In genomic region chr1:95287078-95287477, GRCh38 we compare ENCODE assay signal across 13 cellular contexts. TPM values are rescaled to one million over a fixed set of nuclear protein-coding genes. Genes with fewer than 3 reads are reported as not detected.
DNase-seq lines count a peak whose midpoint lies in the region; ATAC-seq, FAIRE-seq and TF ChIP-seq lines count a peak whose summit lies in the region.
"Had no signal": no experiment of that assay in that cellular context is flagged by ENCODE, and none has a peak within 500 bp of the region (broad histone marks: within the 10 kb centered on the region; RNA-seq: fewer than 3 reads in every experiment).

No MANE protein-coding gene starts in this region.

- H3K79me2 ChIP-seq in HepG2 (ENCODE audit: insufficient read depth, low read length) = no peaks in the 10 kb centered on the region

- no peaks in the 10 kb centered on the region for H3K9me3 Mint-ChIP-seq in stimulated activated memory B cell treated with anti-CD40 and anti-IgM and Interleukin-4, amounts not matched to agents 10 μg/mL and 1 μg/mL and 100 μg/mL, for 72 hours
- H3K9me3 Mint-ChIP-seq: activated naive CD8-positive, alpha-beta T cell treated with anti-CD3 and anti-CD28 coated beads for 36 hours; naive B cell had no signal

- in situ Hi-C loops in SK-MEL-5 (cut with HindIII; ENCODE audit: low pct_unique_long_range_greater_than_20kb, low sequenced_read_pairs) = no loop called here
- in situ Hi-C loops in HepG2 (cut with HindIII; ENCODE audit: extremely low pct_ligation_motif_present, low pct_unique_long_range_greater_than_20kb) = no loop called here

- no peak overlapping the region for H3K27ac Mint-ChIP-seq in stimulated activated memory B cell treated with anti-CD40 and anti-IgM and Interleukin-4, amounts not matched to agents 10 μg/mL and 1 μg/mL and 100 μg/mL, for 72 hours
- H3K27ac Mint-ChIP-seq: activated naive CD8-positive, alpha-beta T cell treated with anti-CD3 and anti-CD28 coated beads for 36 hours; naive B cell had no signal

- H3K4me1 Mint-ChIP-seq in stimulated activated memory B cell treated with anti-CD40 and anti-IgM and Interleukin-4, amounts not matched to agents 10 μg/mL and 1 μg/mL and 100 μg/mL, for 72 hours = no peaks in the 10 kb centered on the region
- H3K4me1 Mint-ChIP-seq: activated naive CD8-positive, alpha-beta T cell treated with anti-CD3 and anti-CD28 coated beads for 36 hours; naive B cell had no signal

- BruUV-seq in HepG2 (replicated peaks; lab: Mats Ljungman, UMichigan) = no TSS peak

- H3K4me2 ChIP-seq in HepG2 (ENCODE audit: low read depth, low read length) = no peak overlapping the region

- no peaks in the 10 kb centered on the region; a peak in 1 of 5 replicates for H3K36me3 ChIP-seq in HepG2 (replicated peaks in 1 of 2; ENCODE audit: control insufficient read depth in 1 of 2, insufficient read depth in 2 of 2, low read length in 2 of 2)
- H3K36me3 ChIP-seq: suprapubic skin had no signal

- H3K27me3 Mint-ChIP-seq in stimulated activated memory B cell treated with anti-CD40 and anti-IgM and Interleukin-4, amounts not matched to agents 10 μg/mL and 1 μg/mL and 100 μg/mL, for 72 hours = no peaks in the 10 kb centered on the region
- H3K27me3 Mint-ChIP-seq: activated naive CD8-positive, alpha-beta T cell treated with anti-CD3 and anti-CD28 coated beads for 36 hours had no signal

- no peaks in the 10 kb centered on the region for H3K36me3 Mint-ChIP-seq in stimulated activated memory B cell treated with anti-CD40 and anti-IgM and Interleukin-4, amounts not matched to agents 10 μg/mL and 1 μg/mL and 100 μg/mL, for 72 hours
- H3K36me3 Mint-ChIP-seq: activated naive CD8-positive, alpha-beta T cell treated with anti-CD3 and anti-CD28 coated beads for 36 hours; naive B cell had no signal

- no peaks in the 10 kb centered on the region for H4K20me1 ChIP-seq in HepG2 (ENCODE audit: insufficient read depth, low read length)

- DNase-seq in DMS53 treated with DMSO at 0.1 percent for 48 hours (lab: John Stamatoyannopoulos, UW; ENCODE audit: unreplicated experiment) (peak; percentile 57), LNCaP clone FGC (ENCODE audit: low read depth) (peak; percentile 38), SK-MEL-5 (ENCODE audit: low read depth, low spot score) (peak; percentile 68), HepG2 (ENCODE audit: low spot score) (peak; percentile 13), GM10266 (ENCODE audit: extremely low spot score) (no peak)
- DNase-seq: activated naive CD8-positive, alpha-beta T cell treated with anti-CD3 and anti-CD28 coated beads for 36 hours; KBM-7; naive B cell had no signal

- TF ChIP-seq CTCF in LNCaP clone FGC (IDR thresholded peaks at IDR 0.05; ENCODE audit: control insufficient read depth, extremely low read depth, insufficient read depth) = peak; percentile 58
- peak; percentile 62 for TF ChIP-seq CTCF in HepG2 (CRISPR knock-in tag; IDR thresholded peaks at IDR 0.05)
- TF ChIP-seq CTCF in GM10266 (IDR thresholded peaks at IDR 0.05; ENCODE audit: control insufficient read depth, insufficient read depth, low read depth, missing control alignments) = no peak

- POLR2A ChIA-PET in HepG2 (lab: Yijun Ruan, JAX) = no interaction called here

- no peak for FAIRE-seq in HepG2 (lab: Jason Lieb, UNC)
- FAIRE-seq: GM12891, GM19239 had no signal

- no peak overlapping the region for H3K27ac ChIP-seq in HepG2 (ENCODE audit: extremely low read length, insufficient read depth, low read length)
- H3K27ac ChIP-seq: suprapubic skin had no signal

- TF ChIP-seq RAD21 in HepG2 (CRISPR knock-in tag; IDR thresholded peaks at IDR 0.05) = no peak

- peaks cover 0 to 3% of the 10 kb centered on the region in 2 experiments; a peak in 1 of 5 replicates for H3K27me3 ChIP-seq in HepG2 (ENCODE audit: control insufficient read depth in 1 of 2, insufficient read depth in 2 of 2, low read length in 2 of 2)
- H3K27me3 ChIP-seq: suprapubic skin had no signal

- intact Hi-C loops in HepG2 (cut with micrococcal nuclease; ENCODE audit: unreplicated experiment) = no loop called here

- no peak overlapping the region for H2AFZ ChIP-seq in HepG2 (ENCODE audit: low read length)

- no peak overlapping the region for H3K4me3 ChIP-seq in LNCaP clone FGC (ENCODE audit: low read depth, low read length)
- no peak overlapping the region for H3K4me3 ChIP-seq in HepG2 (replicated peaks in 1 of 3; ENCODE audit: insufficient read depth in 1 of 3, low read depth in 2 of 3, low read length in 3 of 3)
- H3K4me3 ChIP-seq: suprapubic skin had no signal

- no peaks in the 10 kb centered on the region for H3K9me3 ChIP-seq in HepG2 (ENCODE audit: low read length)
- H3K9me3 ChIP-seq: suprapubic skin had no signal

- H3K9ac ChIP-seq in HepG2 (ENCODE audit: insufficient read depth, low read depth, low read length) = no peak overlapping the region

- H3K4me3 Mint-ChIP-seq in stimulated activated memory B cell treated with anti-CD40 and anti-IgM and Interleukin-4, amounts not matched to agents 10 μg/mL and 1 μg/mL and 100 μg/mL, for 72 hours = no peak overlapping the region
- H3K4me3 Mint-ChIP-seq: activated naive CD8-positive, alpha-beta T cell treated with anti-CD3 and anti-CD28 coated beads for 36 hours; naive B cell had no signal

- TF ChIP-seq POLR2A in HepG2 (IDR thresholded peaks at IDR 0.05; ENCODE audit: insufficient read depth in 1 of 2, low read depth in 2 of 2, low read length in 2 of 2) = no peak

- ATAC-seq in HepG2 (peak; percentile 87), GM21825 (IDR thresholded peaks at IDR 0.05; ENCODE audit: unreplicated experiment) (no peak)
- ATAC-seq in stimulated activated memory B cell treated with anti-CD40 and anti-IgM and Interleukin-4, amounts not matched to agents 10 μg/mL and 1 μg/mL and 100 μg/mL, for 72 hours = no peak

- peaks cover 20% of the 10 kb centered on the region for H3K4me1 ChIP-seq in HepG2 (ENCODE audit: insufficient read depth, low read length)
- H3K4me1 ChIP-seq: suprapubic skin had no signal

- TF ChIP-seq EP300 in HepG2 (IDR thresholded peaks at IDR 0.05; ENCODE audit: low read depth in 2 of 2, low read length in 2 of 2) (no peak), HepG2 (CRISPR knock-in tag; IDR thresholded peaks at IDR 0.05; ENCODE audit: borderline replicate concordance) (no peak)

- WGBS in HepG2 (ENCODE audit: low lambda C conversion rate) = 20% methylated on average over 2 of the region's 2 CpGs

- CTCF ChIA-PET in HepG2 (lab: Yijun Ruan, JAX; ENCODE audit: low intra/inter-chr PET ratio, low total read pairs) = no interaction called here

TF ChIP-seq in HepG2, 621 proteins besides CTCF, POLR2A, EP300 and RAD21:
- TF ChIP-seq NCOA2 (CRISPR knock-in tag; IDR thresholded peaks at IDR 0.05) (no peak), STAG1 (CRISPR knock-in tag; IDR thresholded peaks at IDR 0.05) (peak; percentile 63)

RNA-seq across cellular contexts. Expression of gene RWDD3, which starts 53.1 kb away (rescaled TPM):
- 19.9 and 24.8 TPM in 2 replicates for total RNA-seq in SK-MEL-5 (2014; rRNA removed; shearing (Covaris generic))
- polyA plus RNA-seq in SK-MEL-5 (2015; cell fraction: cytosol; rRNA removed) = 17.7 and 19.1 TPM in 2 replicates
- polyA plus RNA-seq in SK-MEL-5 (2015; cell fraction: nucleus; rRNA removed) = 119 TPM in 2 replicates
- 21.2 and 22.7 TPM in 2 replicates for total RNA-seq in HepG2 (2016; rRNA removed; fragmentation: Illumina TruSeq; extraction: Trizol)
- 4.8 and 7.5 TPM in 2 replicates for total RNA-seq in HepG2 (2016; cell fraction: cytosol; rRNA removed; fragmentation: Illumina TruSeq; extraction: Trizol; ENCODE audit: low read depth)
- 20.5 and 25.9 TPM in 2 replicates for total RNA-seq in HepG2 (2016; cell fraction: insoluble cytoplasmic fraction; rRNA removed; fragmentation: Illumina TruSeq; extraction: Trizol)
- total RNA-seq in HepG2 (2016; cell fraction: membrane; rRNA removed; fragmentation: Illumina TruSeq; extraction: Trizol) = 15.8 and 16.6 TPM in 2 replicates
- total RNA-seq in HepG2 (2016; cell fraction: nucleus; rRNA removed; fragmentation: Illumina TruSeq; extraction: Trizol) = 26.9 and 28.8 TPM in 2 replicates
- polyA plus RNA-seq in HepG2 (2011; rRNA removed) = 16.2 and 18.3 TPM in 2 replicates
- polyA plus RNA-seq in HepG2 (2011; cell fraction: cytosol; rRNA removed) = 8.0 and 10.2 TPM in 2 replicates
- polyA plus RNA-seq in HepG2 (2011; cell fraction: nucleus; rRNA removed) = 17.2 and 19.7 TPM in 2 replicates
- polyA plus RNA-seq in HepG2 (2012) = 15.3 and 20.4 TPM in 2 replicates
- polyA plus RNA-seq in HepG2 (2016; cell fraction: cytosol; fragmentation: Illumina TruSeq; extraction: Trizol; ENCODE audit: low read depth) = 7.6 and 10.7 TPM in 2 replicates
- 23.8 and 27.0 TPM in 2 replicates for polyA plus RNA-seq in HepG2 (2016; cell fraction: insoluble cytoplasmic fraction; fragmentation: Illumina TruSeq; extraction: Trizol; ENCODE audit: low read depth)
- 13.8 and 14.0 TPM in 2 replicates for polyA plus RNA-seq in HepG2 (2016; cell fraction: membrane; fragmentation: Illumina TruSeq; extraction: Trizol; ENCODE audit: low read depth)
- 43.8 and 46.3 TPM in 2 replicates for polyA plus RNA-seq in HepG2 (2016; cell fraction: nucleus; fragmentation: Illumina TruSeq; extraction: Trizol; ENCODE audit: insufficient read depth, low read depth)
- polyA minus RNA-seq in HepG2 (2011; rRNA and poly(A)+ RNA removed; ENCODE audit: low replicate concordance) = 2.3 and 4.1 TPM in 2 replicates
- 3.7 and 4.5 TPM in 2 replicates for polyA minus RNA-seq in HepG2 (2011; cell fraction: cytosol; rRNA and poly(A)+ RNA removed)
- polyA minus RNA-seq in HepG2 (2011; cell fraction: nucleus; rRNA and poly(A)+ RNA removed) = 17.4 and 24.0 TPM in 2 replicates
